Comparison of ENCODE assay signal across 8 cellular contexts in genomic region chr12:49092086-49092815, GRCh38. TPM values are rescaled to one million over a fixed set of nuclear protein-coding genes. Genes with fewer than 3 reads are reported as not detected.
DNase-seq lines count a peak whose midpoint lies in the region; ATAC-seq, FAIRE-seq and TF ChIP-seq lines count a peak whose summit lies in the region.

No MANE protein-coding gene starts in this region.

- no peak for TF ChIP-seq POLR2A in body of pancreas (IDR thresholded peaks at IDR 0.05)

- DNase-seq in BJ (ENCODE audit: low read depth) (no peak), HT-29 (ENCODE audit: low spot score) (peak; percentile 58), body of pancreas (peak in 3 of 4 donors; percentile 18 to 38 (median 24)), kidney (no peak), NCI-H446 treated with DMSO at 0.1 percent for 48 hours (lab: John Stamatoyannopoulos, UW) (no peak)
- peak; percentile 53 for DNase-seq in T-helper 2 cell treated with Interferon-gamma antibody and Interleukin-4, amounts not matched to agents 5 μg/mL and 100 μg/mL, for 36 hours (ENCODE audit: low spot score)
- DNase-seq in stimulated activated CD4-positive, alpha-beta T cell treated with anti-CD3 and anti-CD28 coated beads, TNF-alpha, amount 100 ng/mL, for 48 hours (ENCODE audit: low read depth in 3 of 3) = peak in 2 of 3 donors; percentile 43 to 55

- H3K27me3 Mint-ChIP-seq in T-helper 2 cell treated with Interferon-gamma antibody and Interleukin-4, amounts not matched to agents 5 μg/mL and 100 μg/mL, for 36 hours (ENCODE audit: low read depth) = peaks cover 72% of the 10 kb centered on the region

- H3K4me3 Mint-ChIP-seq in T-helper 2 cell treated with Interferon-gamma antibody and Interleukin-4, amounts not matched to agents 5 μg/mL and 100 μg/mL, for 36 hours = peak overlapping the region; percentile 60

- H3K4me1 Mint-ChIP-seq in T-helper 2 cell treated with Interferon-gamma antibody and Interleukin-4, amounts not matched to agents 5 μg/mL and 100 μg/mL, for 36 hours (ENCODE audit: low read depth) = peaks cover 47% of the 10 kb centered on the region

- no peak overlapping the region for H3K9ac ChIP-seq in kidney (ENCODE audit: low read length in 2 of 2)

- H3K9me3 Mint-ChIP-seq in T-helper 2 cell treated with Interferon-gamma antibody and Interleukin-4, amounts not matched to agents 5 μg/mL and 100 μg/mL, for 36 hours = no peaks in the 10 kb centered on the region

- 1 to 4% methylated on average over 29 to 32 of the region's 32 CpGs for WGBS in body of pancreas, 2 donors

- ATAC-seq in body of pancreas = no peak
- ATAC-seq in GM21529 (IDR thresholded peaks at IDR 0.05; ENCODE audit: unreplicated experiment) = no peak

- H3K36me3 ChIP-seq in BJ (ENCODE audit: control insufficient read depth, insufficient read depth, low read length) = peaks cover under 1% of the 10 kb centered on the region; the same call in 1 of the 2 replicates
- H3K36me3 ChIP-seq in body of pancreas (replicated peaks in 1 of 2; ENCODE audit: insufficient read depth in 1 of 2, low read depth in 2 of 2) = no peaks in the 10 kb centered on the region
- peaks cover 3 to 6% of the 10 kb centered on the region in 2 donors for H3K36me3 ChIP-seq in kidney (ENCODE audit: control insufficient read depth in 1 of 2, insufficient read depth in 2 of 2, low read length in 2 of 2)

- H3K27ac Mint-ChIP-seq in T-helper 2 cell treated with Interferon-gamma antibody and Interleukin-4, amounts not matched to agents 5 μg/mL and 100 μg/mL, for 36 hours = no peak overlapping the region

- H3K4me3 ChIP-seq in BJ (ENCODE audit: low read depth, low read length) = peak overlapping the region; percentile 17
- no peak overlapping the region for H3K4me3 ChIP-seq in body of pancreas
- H3K4me3 ChIP-seq in kidney (ENCODE audit: low read length in 2 of 2) = no peak overlapping the region

- H3K9me3 ChIP-seq in body of pancreas (no peaks in the 10 kb centered on the region), kidney (ENCODE audit: control insufficient read depth in 1 of 2, low read length in 2 of 2) (no peaks in the 10 kb centered on the region)

- intact Hi-C loops in body of pancreas (cut with DNase I) (no loop called here), kidney (cut with DNase I) (no loop called here)

- no peak for FAIRE-seq in kidney (lab: Jason Lieb, UNC)

- TF ChIP-seq CTCF in BJ (IDR thresholded peaks at IDR 0.05; ENCODE audit: insufficient read depth, low read depth, low read length) (peak; percentile 60), body of pancreas (IDR thresholded peaks at IDR 0.05) (peak in 2 of 7 experiments; percentile 10 to 21), kidney (IDR thresholded peaks at IDR 0.05; ENCODE audit: borderline replicate concordance, extremely low read depth, insufficient read depth) (peak; percentile 6)

- H3K27ac ChIP-seq in body of pancreas (no peak overlapping the region), kidney (ENCODE audit: low read depth in 2 of 2, low read length in 2 of 2) (no peak overlapping the region)

- H3K4me1 ChIP-seq in body of pancreas (peaks cover 57% of the 10 kb centered on the region), kidney (ENCODE audit: control insufficient read depth in 1 of 2, insufficient read depth in 1 of 2, low read depth in 1 of 2, low read length in 2 of 2) (peaks cover 4 to 34% of the 10 kb centered on the region in 2 donors)

- peaks cover 4% of the 10 kb centered on the region for H3K36me3 Mint-ChIP-seq in T-helper 2 cell treated with Interferon-gamma antibody and Interleukin-4, amounts not matched to agents 5 μg/mL and 100 μg/mL, for 36 hours (ENCODE audit: low read depth)

- CTCF ChIA-PET in BJ (lab: Yijun Ruan, JAX) = interaction anchor here (0.6 to 4.7 kb wide), 18 partner anchors 8 to 170 kb away, joined by 3 to 33 read pairs (median 4); partner anchors contain the start of gene LMBR1L

- H3K27me3 ChIP-seq in BJ (ENCODE audit: control insufficient read depth, insufficient read depth, low read length) (peaks cover 17% of the 10 kb centered on the region), body of pancreas (peaks cover 6 to 60% of the 10 kb centered on the region in 2 donors)

- POLR2A ChIA-PET in BJ (lab: Charles Lee) = no interaction called here

RNA-seq across cellular contexts. Expression of gene DHH, which starts 2.4 kb away (rescaled TPM):
- polyA plus RNA-seq in BJ (2011; rRNA removed) (not detected in 2 replicates), kidney (ENCODE audit: insufficient read depth, low read depth, low replicate concordance) (0.54 TPM)
- 0.21 TPM in 1 of 2 replicates, not detected in the other for polyA minus RNA-seq in BJ (2011; rRNA and poly(A)+ RNA removed)
- 0.28 TPM in 1 of 2 replicates, not detected in the other for total RNA-seq in HT-29 (2014; rRNA removed; shearing (Covaris generic))
- total RNA-seq in body of pancreas (not detected), kidney (1.6 TPM)

RNA-seq across cellular contexts. Expression of gene LMBR1L, which starts 18.4 kb away (rescaled TPM):
- polyA plus RNA-seq in BJ (2011; rRNA removed) (37.2 and 63.1 TPM in 2 replicates), kidney (ENCODE audit: insufficient read depth, low read depth, low replicate concordance) (21.2 TPM)
- polyA minus RNA-seq in BJ (2011; rRNA and poly(A)+ RNA removed) = 51.2 and 61.6 TPM in 2 replicates
- 16.1 and 24.6 TPM in 2 replicates for total RNA-seq in HT-29 (2014; rRNA removed; shearing (Covaris generic))
- total RNA-seq in body of pancreas (10 to 100 TPM; 40.7 to 53.7 TPM), kidney (64.8 TPM)

RNA-seq across cellular contexts. Expression of gene RHEBL1, which starts 22.5 kb away (rescaled TPM):
- polyA plus RNA-seq in BJ (2011; rRNA removed) (0.82 and 1.3 TPM in 2 replicates), kidney (ENCODE audit: insufficient read depth, low read depth, low replicate concordance) (0.52 TPM)
- 0.57 and 0.62 TPM in 2 replicates for polyA minus RNA-seq in BJ (2011; rRNA and poly(A)+ RNA removed)
- total RNA-seq in HT-29 (2014; rRNA removed; shearing (Covaris generic)) = 1.4 and 1.7 TPM in 2 replicates
- total RNA-seq in body of pancreas (not detected), kidney (0.69 TPM)

RNA-seq across cellular contexts. Expression of gene KMT2D, which starts 31.7 kb away (rescaled TPM):
- 8.2 and 9.7 TPM in 2 replicates for polyA plus RNA-seq in BJ (2011; rRNA removed)
- 19.1 and 25.5 TPM in 2 replicates for polyA minus RNA-seq in BJ (2011; rRNA and poly(A)+ RNA removed)
- total RNA-seq in HT-29 (2014; rRNA removed; shearing (Covaris generic)) = 28.3 and 32.4 TPM in 2 replicates
- total RNA-seq in body of pancreas = 10 to 100 TPM; 38.4 to 51.1 TPM
- total RNA-seq in kidney = 89.9 TPM
- 5.0 TPM for polyA plus RNA-seq in kidney (ENCODE audit: insufficient read depth, low read depth, low replicate concordance)

RNA-seq across cellular contexts. Expression of gene TUBA1B, which starts 38.9 kb away (rescaled TPM):
- polyA plus RNA-seq in BJ (2011; rRNA removed) (2,513 and 3,601 TPM in 2 replicates), kidney (ENCODE audit: insufficient read depth, low read depth, low replicate concordance) (533 TPM)
- 1,200 and 2,134 TPM in 2 replicates for polyA minus RNA-seq in BJ (2011; rRNA and poly(A)+ RNA removed)
- 2,713 and 2,908 TPM in 2 replicates for total RNA-seq in HT-29 (2014; rRNA removed; shearing (Covaris generic))
- total RNA-seq in body of pancreas (100 to 1,000 TPM; 121 to 165 TPM), kidney (537 TPM)

Comparison
In these comparisons a context has a peak if more than half of its experiments do, and no peak if none do; other contexts are left out.
1. DNase-seq: peak in HT-29 (single experiment), T-helper 2 cell treated with Interferon-gamma antibody and Interleukin-4, amounts not matched to agents 5 μg/mL and 100 μg/mL, for 36 hours (single experiment), body of pancreas (3 of 4) and stimulated activated CD4-positive, alpha-beta T cell treated with anti-CD3 and anti-CD28 coated beads, TNF-alpha, amount 100 ng/mL, for 48 hours (2 of 3); none in BJ (single experiment), kidney (single experiment) and NCI-H446 treated with DMSO at 0.1 percent for 48 hours (single experiment).